10 cellular contexts compared by ENCODE assay signal in the genomic region with DNA sequence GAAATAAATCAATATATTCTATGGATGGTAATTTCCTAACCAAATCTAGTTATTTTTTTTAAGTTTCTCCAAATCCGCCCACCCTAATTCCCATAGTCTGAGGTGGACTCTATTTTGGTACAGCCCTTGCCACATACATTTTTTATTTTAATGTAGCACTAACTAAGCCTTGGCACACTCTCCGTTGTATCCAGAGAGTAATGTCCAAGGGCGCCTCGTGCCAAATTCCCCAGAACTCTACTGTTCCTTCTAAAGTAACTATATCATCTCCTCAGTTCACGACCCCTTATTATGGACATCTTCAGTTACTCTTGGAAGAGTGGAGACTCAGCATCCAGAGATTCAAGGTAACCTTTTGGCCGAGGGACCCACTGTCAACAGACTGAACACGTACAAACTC. TPM values are rescaled to one million over a fixed set of nuclear protein-coding genes. Genes with fewer than 3 reads are reported as not detected.
DNase-seq lines count a peak whose midpoint lies in the region; ATAC-seq and TF ChIP-seq lines count a peak whose summit lies in the region.
"Had no signal": no experiment of that assay in that cellular context is flagged by ENCODE, and none has a peak within 500 bp of the region (broad histone marks: within the 10 kb centered on the region; RNA-seq: fewer than 3 reads in every experiment).

No MANE protein-coding gene starts in this region.

- no peaks in the 10 kb centered on the region for H3K9me2 ChIP-seq in OCI-LY7 (ENCODE audit: insufficient read depth, low read length)

- H3K36me3 ChIP-seq in heart right ventricle (no peaks in the 10 kb centered on the region), esophagus muscularis mucosa (no peaks in the 10 kb centered on the region), aorta (ENCODE audit: control insufficient read depth in 1 of 2, insufficient read depth in 2 of 2, low read length in 1 of 2) (no peaks in the 10 kb centered on the region), OCI-LY7 (ENCODE audit: insufficient read depth, low read length) (no peaks in the 10 kb centered on the region)

- H3K27ac ChIP-seq in heart right ventricle (peak overlapping the region in 6 of 10 donors; percentile 65 to 79 (median 72)), esophagus muscularis mucosa (replicated peaks in 1 of 4) (peak overlapping the region; percentile 86 to 91 (median 88)), aorta (ENCODE audit: low read depth in 1 of 2, low read length in 2 of 2) (peak overlapping the region; percentile 70 to 87), OCI-LY7 (ENCODE audit: low read depth, low read length, poor library complexity, severe bottlenecking) (no peak overlapping the region)

- BruUV-seq in OCI-LY7 (replicated peaks; lab: Mats Ljungman, UMichigan): no TSS peak

- peaks cover 29% of the 10 kb centered on the region for H3K27me3 Mint-ChIP-seq in neural crest cell (ENCODE audit: low read depth)

- POLR2A ChIA-PET in OCI-LY7 (lab: Charles Lee): no interaction called here

- no peak for TF ChIP-seq EP300 in esophagus muscularis mucosa (IDR thresholded peaks at IDR 0.05)

- H3K9me3 ChIP-seq in heart right ventricle (no peaks in the 10 kb centered on the region), esophagus muscularis mucosa (no peaks in the 10 kb centered on the region), aorta (ENCODE audit: control insufficient read depth, low read length) (no peaks in the 10 kb centered on the region), OCI-LY7 (ENCODE audit: low read length) (no peaks in the 10 kb centered on the region)

- no peaks in the 10 kb centered on the region for H3K36me3 Mint-ChIP-seq in neural crest cell (ENCODE audit: low read depth)

- no peak overlapping the region for H2AFZ ChIP-seq in OCI-LY7 (ENCODE audit: low read length)

- DNase-seq in heart right ventricle (no peak), Right ventricle myocardium inferior (ENCODE audit: missing footprints) (no peak), esophagus muscularis mucosa (ENCODE audit: extremely low spot score) (no peak), neural crest cell (ENCODE audit: low read depth, low spot score) (no peak), aorta (no peak), OCI-LY7 (ENCODE audit: low spot score) (no peak)
- DNase-seq: activated CD8-positive, alpha-beta memory T cell treated with anti-CD3 and anti-CD28 coated beads, Interleukin-2, amount 50 U/mL, for 48 hours; NCI-H446 treated with DMSO at 0.1 percent for 48 hours had no signal

- CTCF ChIA-PET in OCI-LY7 (lab: Charles Lee; ENCODE audit: unreplicated experiment): no interaction called here

- WGBS in heart right ventricle, 2 donors: 55 to 56% methylated on average over 7 of the region's 7 CpGs
- WGBS in esophagus muscularis mucosa: 34% methylated on average over 7 of the region's 7 CpGs
- WGBS in aorta, 2 donors: 8 to 9% methylated on average over 7 of the region's 7 CpGs

- peak overlapping the region; percentile 84 for H3K4me3 Mint-ChIP-seq in neural crest cell

- no peaks in the 10 kb centered on the region for H3K79me2 ChIP-seq in OCI-LY7 (ENCODE audit: insufficient read depth, low read depth, low read length)

- TF ChIP-seq POLR2A in esophagus muscularis mucosa (IDR thresholded peaks at IDR 0.05; ENCODE audit: low read depth): no peak

- H3K27ac Mint-ChIP-seq in neural crest cell (ENCODE audit: unreplicated experiment): no peak overlapping the region

- no peak overlapping the region for H3K4me2 ChIP-seq in OCI-LY7 (ENCODE audit: low read length)

- H3K9me3 Mint-ChIP-seq in neural crest cell: no peaks in the 10 kb centered on the region

- H3K4me1 Mint-ChIP-seq in neural crest cell: peaks cover 7% of the 10 kb centered on the region

- H3K27me3 ChIP-seq in heart right ventricle (peaks cover 0 to 42% (median 20%) of the 10 kb centered on the region in 7 donors), esophagus muscularis mucosa (peaks cover 0 to 24% (median 5%) of the 10 kb centered on the region in 4 donors), aorta (ENCODE audit: control insufficient read depth in 1 of 2, insufficient read depth in 2 of 2, low read length in 1 of 2) (no peaks in the 10 kb centered on the region)

- no peaks in the 10 kb centered on the region for H4K20me1 ChIP-seq in OCI-LY7 (ENCODE audit: insufficient read depth, low read length)

- peaks cover 0 to 21% (median 5%) of the 10 kb centered on the region in 9 donors for H3K4me1 ChIP-seq in heart right ventricle
- peaks cover 8 to 46% (median 27%) of the 10 kb centered on the region in 4 donors for H3K4me1 ChIP-seq in esophagus muscularis mucosa
- peaks cover 1 to 8% of the 10 kb centered on the region in 2 donors for H3K4me1 ChIP-seq in aorta (ENCODE audit: control insufficient read depth in 1 of 2, insufficient read depth in 2 of 2, low read length in 2 of 2)
- H3K4me1 ChIP-seq in OCI-LY7 (ENCODE audit: insufficient read depth, low read length, poor library complexity, severe bottlenecking): no peaks in the 10 kb centered on the region

- TF ChIP-seq CTCF in heart right ventricle (IDR thresholded peaks at IDR 0.05) (no peak), esophagus muscularis mucosa (IDR thresholded peaks at IDR 0.05) (no peak), neural crest cell (conservative IDR thresholded peaks at IDR 0.05) (no peak), OCI-LY7 (conservative IDR thresholded peaks at IDR 0.05; ENCODE audit: low read length) (no peak)

- intact Hi-C loops in heart right ventricle (cut with DNase I): loop anchor here in 2 of 10 donors (10.0 kb wide), 2 partner anchors 95 to 205 kb away; no protein-coding TSS in a partner anchor
- intact Hi-C loops in Right ventricle myocardium inferior (cut with DNase I): no loop called here
- intact Hi-C loops in esophagus muscularis mucosa (cut with DNase I): loop anchor here (10.0 kb wide), 1 partner anchor 205 kb away; no protein-coding TSS in a partner anchor
- intact Hi-C loops in aorta (cut with DNase I): loop anchor here (5.0 kb wide), 3 partner anchors 52 to 197 kb away; no protein-coding TSS in a partner anchor
- intact Hi-C loops in OCI-LY7 (cut with micrococcal nuclease; ENCODE audit: unreplicated experiment): no loop called here

- H3K4me3 ChIP-seq in heart right ventricle (peak overlapping the region in 9 of 10 donors; percentile 46 to 65 (median 62)), esophagus muscularis mucosa (peak overlapping the region; percentile 65 to 87 (median 74)), aorta (ENCODE audit: low read length in 2 of 2) (peak overlapping the region; percentile 80 to 89), OCI-LY7 (ENCODE audit: low read depth, low read length, poor library complexity, severe bottlenecking) (no peak overlapping the region)

- ATAC-seq in heart right ventricle (no peak), Right ventricle myocardium inferior (no peak), aorta (ENCODE audit: low FRiP score) (no peak), GM21723 (IDR thresholded peaks at IDR 0.05; ENCODE audit: unreplicated experiment) (no peak), GM18517 (IDR thresholded peaks at IDR 0.05; ENCODE audit: unreplicated experiment) (no peak)

RNA-seq across cellular contexts. Expression of a gene that starts 1.3 kb away (rescaled TPM):
- total RNA-seq in heart right ventricle (10 to 100 TPM in 1 of 10 donors, 1 to 10 TPM in 9; 1.3 to 15.3 (median 4.2) TPM), Right ventricle myocardium inferior (4.5 TPM), esophagus muscularis mucosa (10 to 100 TPM; 23.7 to 45.6 (median 30.5) TPM), neural crest cell (3.2 and 6.1 TPM in 2 replicates), aorta (100 to 1,000 TPM in 1 of 2 donors, 10 to 100 TPM in 1; 49.8 to 155 TPM), OCI-LY7 (2022) (not detected in 2 replicates)
- polyA plus RNA-seq in heart right ventricle (1 to 10 TPM; 1.0 to 1.3 TPM), aorta (10 to 100 TPM; 10.8 to 11.2 TPM)
- total RNA-seq in OCI-LY7 (2014; rRNA removed; shearing (Covaris generic)): not detected in 2 replicates

Comparison
In these comparisons a context has a peak if more than half of its experiments do, and no peak if none do; other contexts are left out.
1. intact Hi-C loops: an anchor here in esophagus muscularis mucosa (10.0 kb wide) and aorta (5.0 kb wide); none called in Right ventricle myocardium inferior and OCI-LY7.